In the genomic region with DNA sequence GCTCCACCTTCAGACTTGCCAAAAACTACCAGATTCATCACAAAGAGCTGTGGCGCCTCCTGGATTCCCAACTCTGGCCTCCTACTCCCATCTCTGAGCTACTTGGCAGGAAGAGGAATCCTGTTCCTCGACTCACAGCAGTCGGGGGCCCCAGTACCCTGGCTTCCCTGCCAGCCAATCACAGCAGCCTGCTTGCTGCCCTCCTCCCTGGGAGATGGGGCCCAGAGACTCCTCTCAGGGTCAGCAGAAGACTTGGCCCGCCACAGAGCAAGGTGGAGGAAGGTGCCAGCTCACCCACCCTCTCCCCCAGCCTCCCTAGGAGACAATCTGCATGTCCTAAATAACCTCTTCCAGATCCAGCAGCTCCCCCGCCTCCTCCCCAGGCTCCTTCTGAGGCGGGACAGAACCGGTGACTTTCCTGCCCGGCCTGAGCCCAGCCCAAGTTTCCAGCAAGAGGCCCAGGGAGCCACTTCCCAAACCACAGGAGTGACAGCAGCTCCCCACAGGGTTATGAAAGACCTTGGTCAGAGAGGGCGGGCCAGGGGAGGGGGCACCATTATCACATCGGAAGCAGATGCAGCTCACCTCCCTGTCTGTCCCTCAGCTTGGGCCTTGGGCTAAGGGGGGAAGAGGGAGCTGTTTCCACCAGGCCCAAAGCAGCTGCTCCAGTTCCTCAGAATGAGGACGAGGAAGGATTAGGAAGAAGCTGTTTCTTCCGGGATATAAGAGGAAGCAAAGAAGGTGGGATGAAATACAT, we compare ENCODE assay signal across 8 cellular contexts. TPM values are rescaled to one million over a fixed set of nuclear protein-coding genes. Genes with fewer than 3 reads are reported as not detected.
DNase-seq lines count a peak whose midpoint lies in the region; ATAC-seq and TF ChIP-seq lines count a peak whose summit lies in the region.

No MANE protein-coding gene starts in this region.

- H3K4me1 Mint-ChIP-seq in activated naive CD4-positive, alpha-beta T cell treated with anti-CD3 and anti-CD28 coated beads, Interleukin-2, amount 10 ng/mL, durations not matched to agents 7 days and 5 days, result peaks cover 64% of the 10 kb centered on the region

- in situ Hi-C loops in gastrocnemius medialis (cut with MboI; ENCODE audit: low sequenced_read_pairs in 4 of 4), result loop anchor here in 3 of 4 donors (5.0 to 25.0 kb wide), 3 partner anchors 106 to 623 kb away; partner anchors contain the start of gene UBR2 (in 1 of the 3)

- peak; percentile 6; the same call in 1 of the 2 replicates for TF ChIP-seq CTCF in BJ (IDR thresholded peaks at IDR 0.05; ENCODE audit: insufficient read depth, low read depth, low read length)
- no peak for TF ChIP-seq CTCF in gastrocnemius medialis (IDR thresholded peaks at IDR 0.05 in 4 of 5, conservative IDR thresholded peaks at IDR 0.05 in 1 of 5)

- H3K27ac ChIP-seq in gastrocnemius medialis, result peak overlapping the region in 3 of 4 donors; percentile 19 to 77 (median 40)

- TF ChIP-seq POLR2A in gastrocnemius medialis (IDR thresholded peaks at IDR 0.05), result no peak

- peak overlapping the region; percentile 100 for H3K4me3 Mint-ChIP-seq in activated naive CD4-positive, alpha-beta T cell treated with anti-CD3 and anti-CD28 coated beads, Interleukin-2, amount 10 ng/mL, durations not matched to agents 7 days and 5 days

- H3K9me3 ChIP-seq in gastrocnemius medialis, result no peaks in the 10 kb centered on the region

- peaks cover 63% of the 10 kb centered on the region for H3K36me3 Mint-ChIP-seq in activated naive CD4-positive, alpha-beta T cell treated with anti-CD3 and anti-CD28 coated beads, Interleukin-2, amount 10 ng/mL, durations not matched to agents 7 days and 5 days

- H3K27me3 ChIP-seq in BJ (ENCODE audit: control insufficient read depth, insufficient read depth, low read length), result no peaks in the 10 kb centered on the region
- H3K27me3 ChIP-seq in gastrocnemius medialis, result no peaks in the 10 kb centered on the region

- no peak for ATAC-seq in left ventricle myocardium superior
- ATAC-seq in gastrocnemius medialis, result no peak
- ATAC-seq in GM19397 (IDR thresholded peaks at IDR 0.05; ENCODE audit: unreplicated experiment), result no peak
- no peak for ATAC-seq in GM18909 (IDR thresholded peaks at IDR 0.05; ENCODE audit: poor library complexity, unreplicated experiment)
- ATAC-seq in GM18868 (IDR thresholded peaks at IDR 0.05; ENCODE audit: unreplicated experiment), result no peak

- CTCF ChIA-PET in BJ (lab: Yijun Ruan, JAX), result interaction anchor here (1.4 to 10.5 kb wide), 7 partner anchors 11 to 152 kb away, joined by 3 to 152 read pairs (median 20); partner anchors contain the start of genes BYSL, MED20, TAF8 and TOMM6
- CTCF ChIA-PET in activated naive CD4-positive, alpha-beta T cell treated with anti-CD3 and anti-CD28 coated beads, Interleukin-2, amount 10 ng/mL, durations not matched to agents 7 days and 5 days (lab: Charles Lee), result interaction anchor here (0.7 to 10.9 kb wide), 11 partner anchors 11 to 152 kb away, joined by 3 to 259 read pairs (median 6); partner anchors contain the start of genes BYSL, MED20 and TOMM6

- intact Hi-C loops in left ventricle myocardium superior (cut with micrococcal nuclease) (no loop called here), gastrocnemius medialis (cut with DNase I; ENCODE audit: low total_unique reads) (no loop called here)

- no peaks in the 10 kb centered on the region for H3K27me3 Mint-ChIP-seq in activated naive CD4-positive, alpha-beta T cell treated with anti-CD3 and anti-CD28 coated beads, Interleukin-2, amount 10 ng/mL, durations not matched to agents 7 days and 5 days

- peaks cover 23 to 34% of the 10 kb centered on the region in 2 donors for H3K4me1 ChIP-seq in gastrocnemius medialis

- H3K9me3 Mint-ChIP-seq in activated naive CD4-positive, alpha-beta T cell treated with anti-CD3 and anti-CD28 coated beads, Interleukin-2, amount 10 ng/mL, durations not matched to agents 7 days and 5 days, result no peaks in the 10 kb centered on the region

- H3K4me3 ChIP-seq in BJ (ENCODE audit: low read depth, low read length) (0 out of 2 replicates have a peak overlapping the region, but pooled peaks have one; percentile 2), gastrocnemius medialis (no peak overlapping the region)

- POLR2A ChIA-PET in BJ (lab: Charles Lee), result interaction anchor here (0.6 kb wide), 1 partner anchor 81 kb away, joined by 3 read pairs; no protein-coding TSS in a partner anchor

- H3K27ac Mint-ChIP-seq in activated naive CD4-positive, alpha-beta T cell treated with anti-CD3 and anti-CD28 coated beads, Interleukin-2, amount 10 ng/mL, durations not matched to agents 7 days and 5 days, result peak overlapping the region; percentile 96

- peaks cover 12% of the 10 kb centered on the region for H3K36me3 ChIP-seq in BJ (ENCODE audit: control insufficient read depth, insufficient read depth, low read length)
- H3K36me3 ChIP-seq in gastrocnemius medialis, result peaks cover 0 to 17% of the 10 kb centered on the region in 2 donors

- DNase-seq in BJ (ENCODE audit: low read depth) (no peak), Kasumi-1 (lab: John Stamatoyannopoulos, UW) (peak; percentile 58 to 79), left ventricle myocardium superior (peak; percentile 54), gastrocnemius medialis (no peak)
- DNase-seq in activated naive CD4-positive, alpha-beta T cell treated with anti-CD3 and anti-CD28 coated beads, Interleukin-2, amount 10 ng/mL, durations not matched to agents 7 days and 5 days, result peak; percentile 49

RNA-seq across cellular contexts. Expression of gene CCND3, which starts 2.3 kb away (rescaled TPM):
- polyA plus RNA-seq in BJ (2011; rRNA removed), result 20.0 and 38.5 TPM in 2 replicates
- 19.2 and 26.1 TPM in 2 replicates for polyA minus RNA-seq in BJ (2011; rRNA and poly(A)+ RNA removed)
- total RNA-seq in left ventricle myocardium superior, result 52.7 TPM
- 10 to 100 TPM; 28.9 to 48.7 (median 44.7) TPM for total RNA-seq in gastrocnemius medialis

RNA-seq across cellular contexts. Expression of gene BYSL, which starts 18.0 kb away (rescaled TPM):
- 18.0 and 28.5 TPM in 2 replicates for polyA plus RNA-seq in BJ (2011; rRNA removed)
- 19.2 and 20.0 TPM in 2 replicates for polyA minus RNA-seq in BJ (2011; rRNA and poly(A)+ RNA removed)
- total RNA-seq in left ventricle myocardium superior (8.4 TPM), gastrocnemius medialis (10 to 100 TPM in 3 of 4 donors, 1 to 10 TPM in 1; 8.0 to 16.6 (median 12.9) TPM)

RNA-seq across cellular contexts. Expression of gene MED20, which starts 18.3 kb away (rescaled TPM):
- 33.0 and 34.4 TPM in 2 replicates for polyA plus RNA-seq in BJ (2011; rRNA removed)
- polyA minus RNA-seq in BJ (2011; rRNA and poly(A)+ RNA removed), result 20.2 and 34.0 TPM in 2 replicates
- total RNA-seq in left ventricle myocardium superior (18.7 TPM), gastrocnemius medialis (10 to 100 TPM; 11.5 to 16.5 (median 12.1) TPM)

RNA-seq across cellular contexts. Expression of gene USP49, which starts 44.1 kb away (rescaled TPM):
- 1.6 and 1.9 TPM in 2 replicates for polyA plus RNA-seq in BJ (2011; rRNA removed)
- polyA minus RNA-seq in BJ (2011; rRNA and poly(A)+ RNA removed), result 1.2 and 2.0 TPM in 2 replicates
- total RNA-seq in left ventricle myocardium superior, result 1.3 TPM
- total RNA-seq in gastrocnemius medialis, result 1 to 10 TPM in 2 of 4 donors, under 1 TPM in 2; 0.27 to 2.8 (median 1.1) TPM

Comparison
In these comparisons a context has a peak if more than half of its experiments do, and no peak if none do; other contexts are left out.
1. DNase-seq: peak in Kasumi-1 (2 of 2), activated naive CD4-positive, alpha-beta T cell treated with anti-CD3 and anti-CD28 coated beads, Interleukin-2, amount 10 ng/mL, durations not matched to agents 7 days and 5 days (single experiment) and left ventricle myocardium superior (single experiment); none in BJ (single experiment) and gastrocnemius medialis (0 of 2).